ENCODE assay signal across 27 cellular contexts in genomic region chr2:237380768-237381167, GRCh38. TPM values are rescaled to one million over a fixed set of nuclear protein-coding genes. Genes with fewer than 3 reads are reported as not detected.
"Had no signal": no experiment of that assay in that cellular context is flagged by ENCODE, and none has a peak within 500 bp of the region (broad histone marks: within the 10 kb centered on the region; RNA-seq: fewer than 3 reads in every experiment).

No MANE protein-coding gene starts in this region.

- H3K27me3 Mint-ChIP-seq: naive thymus-derived CD4-positive, alpha-beta T cell had no signal

- H3K9me3 ChIP-seq: colonic mucosa, esophagus muscularis mucosa, gastroesophageal sphincter, mucosa of descending colon, pancreas, right lobe of liver, thoracic aorta, upper lobe of left lung had no signal

- H3K4me1 ChIP-seq: colonic mucosa, esophagus muscularis mucosa, foreskin keratinocyte, heart left ventricle, pancreas, right lobe of liver, tibial nerve, upper lobe of left lung had no signal

- H3K27ac Mint-ChIP-seq: dendritic cell treated with granulocyte-macrophage colony-stimulating factor and Interleukin-4, amounts not matched to agents 40 ng/mL and 50 ng/mL, for 4 days; memory B cell; mesothelial cell of epicardium; naive thymus-derived CD4-positive, alpha-beta T cell; nephron; stimulated activated memory B cell treated with anti-CD40 and anti-IgM and Interleukin-4, amounts not matched to agents 10 μg/mL and 1 μg/mL and 100 μg/mL, for 72 hours had no signal

- H2AFZ ChIP-seq: hepatocyte had no signal

- DNase-seq: colonic mucosa; effector CD8-positive, alpha-beta T cell; foreskin keratinocyte; heart left ventricle; kidney; mucosa of descending colon; naive thymus-derived CD4-positive, alpha-beta T cell; occipital lobe; pancreas; right lobe of liver; stimulated activated CD4-positive, alpha-beta T cell treated with anti-CD3 and anti-CD28 coated beads, Interleukin-2, amount 100 ng/mL, for 24 hours; stimulated activated CD4-positive, alpha-beta T cell treated with anti-CD3 and anti-CD28 coated beads, Interleukin-4, amount 100 ng/mL, for 24 hours; stimulated activated naive CD8-positive, alpha-beta T cell treated with anti-CD3 and anti-CD28 coated beads, Interleukin-15, Interleukin-2, amounts not matched to agents 100 U/mL and 50 U/mL, for 24 hours; upper lobe of left lung had no signal

- H3K36me3 Mint-ChIP-seq: memory B cell; stimulated activated memory B cell treated with anti-CD40 and anti-IgM and Interleukin-4, amounts not matched to agents 10 μg/mL and 1 μg/mL and 100 μg/mL, for 72 hours had no signal

- H3K36me3 ChIP-seq: colonic mucosa, pancreas, right lobe of liver, upper lobe of left lung had no signal

- H3K4me1 Mint-ChIP-seq: memory B cell; mesothelial cell of epicardium; naive thymus-derived CD4-positive, alpha-beta T cell; nephron; stimulated activated memory B cell treated with anti-CD40 and anti-IgM and Interleukin-4, amounts not matched to agents 10 μg/mL and 1 μg/mL and 100 μg/mL, for 72 hours had no signal

- H3K9me3 Mint-ChIP-seq: dendritic cell treated with granulocyte-macrophage colony-stimulating factor and Interleukin-4, amounts not matched to agents 40 ng/mL and 50 ng/mL, for 4 days; memory B cell; naive thymus-derived CD4-positive, alpha-beta T cell; nephron had no signal

- ATAC-seq: foreskin keratinocyte; gastroesophageal sphincter; heart left ventricle; left lobe of liver; mucosa of descending colon; naive thymus-derived CD4-positive, alpha-beta T cell; pancreas; right lobe of liver; stimulated activated memory B cell treated with anti-CD40 and anti-IgM and Interleukin-4, amounts not matched to agents 10 μg/mL and 1 μg/mL and 100 μg/mL, for 72 hours; stimulated activated naive CD8-positive, alpha-beta T cell treated with anti-CD3 and anti-CD28 coated beads, Interleukin-15, Interleukin-2, amounts not matched to agents 100 U/mL and 50 U/mL, for 24 hours had no signal

- H3K4me2 ChIP-seq: hepatocyte had no signal

- H3K27me3 ChIP-seq: colonic mucosa, esophagus muscularis mucosa, gastroesophageal sphincter, heart left ventricle, hepatocyte, pancreas, right lobe of liver, tibial nerve, upper lobe of left lung had no signal

- H3K27ac ChIP-seq: colonic mucosa, foreskin keratinocyte, hepatocyte, pancreas, right lobe of liver, thoracic aorta, tibial nerve, upper lobe of left lung had no signal

- H3K4me3 ChIP-seq: colonic mucosa, esophagus muscularis mucosa, gastroesophageal sphincter, heart left ventricle, hepatocyte, lung, mucosa of descending colon, pancreas, right lobe of liver, thoracic aorta, tibial nerve, upper lobe of left lung had no signal

- H3K4me3 Mint-ChIP-seq: dendritic cell treated with granulocyte-macrophage colony-stimulating factor and Interleukin-4, amounts not matched to agents 40 ng/mL and 50 ng/mL, for 4 days; memory B cell; mesothelial cell of epicardium; naive thymus-derived CD4-positive, alpha-beta T cell; nephron; stimulated activated memory B cell treated with anti-CD40 and anti-IgM and Interleukin-4, amounts not matched to agents 10 μg/mL and 1 μg/mL and 100 μg/mL, for 72 hours had no signal

RNA-seq across cellular contexts. Expression of gene COL6A3, which starts 33.2 kb away (rescaled TPM):
- total RNA-seq: endothelial cell of umbilical vein, foreskin keratinocyte had no signal
- polyA plus RNA-seq: foreskin keratinocyte had no signal
